37 cellular contexts compared by ENCODE assay signal in genomic region chr12:130201037-130201436, GRCh38. TPM values are rescaled to one million over a fixed set of nuclear protein-coding genes. Genes with fewer than 3 reads are reported as not detected.
"Had no signal": no experiment of that assay in that cellular context is flagged by ENCODE, and none has a peak within 500 bp of the region (broad histone marks: within the 10 kb centered on the region; RNA-seq: fewer than 3 reads in every experiment).

No MANE protein-coding gene starts in this region.

- ATAC-seq: activated CD4-positive, alpha-beta T cell treated with anti-CD3 and anti-CD28 coated beads for 36 hours; activated CD4-positive, CD25-positive, alpha-beta regulatory T cell treated with anti-CD3 and anti-CD28 coated beads, Interleukin-2, amount 50 U/mL, for 24 hours; activated CD8-positive, alpha-beta memory T cell treated with anti-CD3 and anti-CD28 coated beads, Interleukin-2, amount 10 ng/mL, durations not matched to agents 7 days and 5 days; activated CD8-positive, alpha-beta T cell treated with anti-CD3 and anti-CD28 coated beads, Interleukin-2, amount 10 ng/mL, durations not matched to agents 7 days and 5 days; activated naive CD8-positive, alpha-beta T cell treated with anti-CD3 and anti-CD28 coated beads, Interleukin-2, amount 50 U/mL, for 24 hours; body of pancreas; WTC11 had no signal

- H3K4me1 Mint-ChIP-seq: activated CD4-positive, alpha-beta memory T cell treated with anti-CD3 and anti-CD28 coated beads, Interleukin-2, amount 10 ng/mL, durations not matched to agents 7 days and 5 days; activated CD4-positive, alpha-beta T cell treated with anti-CD3 and anti-CD28 coated beads for 36 hours; activated CD4-positive, alpha-beta T cell treated with anti-CD3 and anti-CD28 coated beads, Interleukin-2, amount 10 ng/mL, durations not matched to agents 7 days and 5 days; activated CD8-positive, alpha-beta memory T cell treated with anti-CD3 and anti-CD28 coated beads, Interleukin-2, amount 10 ng/mL, durations not matched to agents 7 days and 5 days; activated naive CD4-positive, alpha-beta T cell treated with anti-CD3 and anti-CD28 coated beads, Interleukin-2, amount 10 ng/mL, durations not matched to agents 7 days and 5 days; activated naive CD4-positive, alpha-beta T cell treated with anti-CD3 and anti-CD28 coated beads, Interleukin-2, amount 50 U/mL, for 24 hours; activated naive CD8-positive, alpha-beta T cell treated with anti-CD3 and anti-CD28 coated beads, Interleukin-2, amount 10 ng/mL, durations not matched to agents 7 days and 5 days; activated naive CD8-positive, alpha-beta T cell treated with anti-CD3 and anti-CD28 coated beads, Interleukin-2, amount 50 U/mL, for 24 hours; WTC11 had no signal

- DNase-seq: activated CD4-positive, alpha-beta memory T cell treated with anti-CD3 and anti-CD28 coated beads, Interleukin-2, amount 10 ng/mL, durations not matched to agents 7 days and 5 days; activated CD4-positive, alpha-beta T cell treated with anti-CD3 and anti-CD28 coated beads for 1 hour; activated CD4-positive, alpha-beta T cell treated with anti-CD3 and anti-CD28 coated beads for 36 hours; activated CD4-positive, alpha-beta T cell treated with anti-CD3 and anti-CD28 coated beads for 48 hours; activated CD4-positive, alpha-beta T cell treated with anti-CD3 and anti-CD28 coated beads, Interleukin-2, amount 10 ng/mL, durations not matched to agents 7 days and 5 days; activated CD4-positive, alpha-beta T cell treated with anti-CD3 and anti-CD28 coated beads, Interleukin-2, amount 50 U/mL, for 48 hours; activated CD4-positive, CD25-positive, alpha-beta regulatory T cell; activated CD8-positive, alpha-beta memory T cell treated with anti-CD3 and anti-CD28 coated beads for 24 hours; activated CD8-positive, alpha-beta memory T cell treated with anti-CD3 and anti-CD28 coated beads, Interleukin-2, amount 10 ng/mL, durations not matched to agents 7 days and 5 days; activated CD8-positive, alpha-beta memory T cell treated with anti-CD3 and anti-CD28 coated beads, Interleukin-2, amount 50 U/mL, for 48 hours; activated CD8-positive, alpha-beta T cell treated with anti-CD3 and anti-CD28 coated beads, Interleukin-2, amount 10 ng/mL, durations not matched to agents 7 days and 5 days; activated effector memory CD4-positive, alpha-beta T cell treated with Interleukin-2 at 50 U/mL for 16 hours; activated gamma-delta T cell; activated naive CD4-positive, alpha-beta T cell treated with anti-CD3 and anti-CD28 coated beads, Interleukin-2, amount 10 ng/mL, durations not matched to agents 7 days and 5 days; activated naive CD4-positive, alpha-beta T cell treated with Interleukin-2 at 50 U/mL for 16 hours; activated naive CD8-positive, alpha-beta T cell treated with anti-CD3 and anti-CD28 coated beads, Interleukin-2, amount 10 ng/mL, durations not matched to agents 7 days and 5 days; activated naive CD8-positive, alpha-beta T cell treated with anti-CD3 and anti-CD28 coated beads, Interleukin-2, amount 50 U/mL, for 24 hours; activated T-cell treated with anti-CD3 and anti-CD28 coated beads, Interleukin-2, amount 50 U/mL, for 24 hours; activated T-cell treated with anti-CD3 and anti-CD28 coated beads, Interleukin-2, amount 50 U/mL, for 48 hours; aorta; body of pancreas; brain microvascular endothelial cell; caudate nucleus; SW 1271; T-helper 1 cell; T-helper 2 cell; T-helper 9 cell; WERI-Rb-1 had no signal

- H3K27me3 ChIP-seq: body of pancreas, brain microvascular endothelial cell had no signal

- H3K4me3 Mint-ChIP-seq: activated CD4-positive, alpha-beta memory T cell treated with anti-CD3 and anti-CD28 coated beads, Interleukin-2, amount 10 ng/mL, durations not matched to agents 7 days and 5 days; activated CD4-positive, alpha-beta T cell treated with anti-CD3 and anti-CD28 coated beads for 36 hours; activated CD4-positive, alpha-beta T cell treated with anti-CD3 and anti-CD28 coated beads, Interleukin-2, amount 10 ng/mL, durations not matched to agents 7 days and 5 days; activated CD8-positive, alpha-beta memory T cell treated with anti-CD3 and anti-CD28 coated beads, Interleukin-2, amount 10 ng/mL, durations not matched to agents 7 days and 5 days; activated CD8-positive, alpha-beta T cell treated with anti-CD3 and anti-CD28 coated beads, Interleukin-2, amount 10 ng/mL, durations not matched to agents 7 days and 5 days; activated naive CD4-positive, alpha-beta T cell treated with anti-CD3 and anti-CD28 coated beads, Interleukin-2, amount 10 ng/mL, durations not matched to agents 7 days and 5 days; activated naive CD4-positive, alpha-beta T cell treated with anti-CD3 and anti-CD28 coated beads, Interleukin-2, amount 50 U/mL, for 24 hours; activated naive CD8-positive, alpha-beta T cell; activated naive CD8-positive, alpha-beta T cell treated with anti-CD3 and anti-CD28 coated beads, Interleukin-2, amount 10 ng/mL, durations not matched to agents 7 days and 5 days; activated naive CD8-positive, alpha-beta T cell treated with anti-CD3 and anti-CD28 coated beads, Interleukin-2, amount 50 U/mL, for 24 hours; activated T-cell treated with anti-CD3 and anti-CD28 coated beads, Interleukin-2, amount 50 U/mL, for 24 hours; T-helper 1 cell treated with Interleukin-12 subunit alpha and Interleukin-12 subunit beta and Interleukin-4 antibody, amounts not matched to agents 30 μg/mL and 1 μg/mL, for 36 hours; T-helper 2 cell treated with Interferon-gamma antibody and Interleukin-4, amounts not matched to agents 5 μg/mL and 100 μg/mL, for 36 hours; WTC11 had no signal

- H3K36me3 ChIP-seq: brain microvascular endothelial cell, breast epithelium, WERI-Rb-1 had no signal

- H3K4me3 ChIP-seq: body of pancreas, breast epithelium had no signal

- H3K36me3 Mint-ChIP-seq: activated CD8-positive, alpha-beta memory T cell treated with anti-CD3 and anti-CD28 coated beads, Interleukin-2, amount 10 ng/mL, durations not matched to agents 7 days and 5 days; activated naive CD4-positive, alpha-beta T cell treated with anti-CD3 and anti-CD28 coated beads, Interleukin-2, amount 10 ng/mL, durations not matched to agents 7 days and 5 days; activated naive CD4-positive, alpha-beta T cell treated with anti-CD3 and anti-CD28 coated beads, Interleukin-2, amount 50 U/mL, for 24 hours; activated naive CD8-positive, alpha-beta T cell; activated naive CD8-positive, alpha-beta T cell treated with anti-CD3 and anti-CD28 coated beads, Interleukin-2, amount 10 ng/mL, durations not matched to agents 7 days and 5 days had no signal

- H3K4me1 ChIP-seq: body of pancreas, breast epithelium had no signal

- H3K9me3 ChIP-seq: body of pancreas had no signal

- H3K27ac Mint-ChIP-seq: activated CD4-positive, alpha-beta memory T cell treated with anti-CD3 and anti-CD28 coated beads, Interleukin-2, amount 10 ng/mL, durations not matched to agents 7 days and 5 days; activated CD4-positive, alpha-beta T cell treated with anti-CD3 and anti-CD28 coated beads for 36 hours; activated CD4-positive, alpha-beta T cell treated with anti-CD3 and anti-CD28 coated beads, Interleukin-2, amount 10 ng/mL, durations not matched to agents 7 days and 5 days; activated CD8-positive, alpha-beta memory T cell treated with anti-CD3 and anti-CD28 coated beads, Interleukin-2, amount 10 ng/mL, durations not matched to agents 7 days and 5 days; activated CD8-positive, alpha-beta T cell treated with anti-CD3 and anti-CD28 coated beads, Interleukin-2, amount 10 ng/mL, durations not matched to agents 7 days and 5 days; activated naive CD4-positive, alpha-beta T cell treated with anti-CD3 and anti-CD28 coated beads, Interleukin-2, amount 10 ng/mL, durations not matched to agents 7 days and 5 days; activated naive CD4-positive, alpha-beta T cell treated with anti-CD3 and anti-CD28 coated beads, Interleukin-2, amount 50 U/mL, for 24 hours; activated naive CD8-positive, alpha-beta T cell; activated naive CD8-positive, alpha-beta T cell treated with anti-CD3 and anti-CD28 coated beads, Interleukin-2, amount 10 ng/mL, durations not matched to agents 7 days and 5 days; activated naive CD8-positive, alpha-beta T cell treated with anti-CD3 and anti-CD28 coated beads, Interleukin-2, amount 50 U/mL, for 24 hours; activated T-cell treated with anti-CD3 and anti-CD28 coated beads, Interleukin-2, amount 50 U/mL, for 24 hours; activated T-helper 2 cell treated with anti-CD3 and anti-CD28 coated beads, Interferon-gamma antibody, Interleukin-2, Interleukin-4, amounts not matched to agents 10 μg/mL and 5 μg/mL and 100 μg/mL, durations not matched to agents 14 hours and 24 hours and 36 hours; T-helper 1 cell treated with Interleukin-12 subunit alpha and Interleukin-12 subunit beta and Interleukin-4 antibody, amounts not matched to agents 30 μg/mL and 1 μg/mL, for 36 hours; T-helper 2 cell treated with Interferon-gamma antibody and Interleukin-4, amounts not matched to agents 5 μg/mL and 100 μg/mL, for 36 hours; WTC11 had no signal

- H3K27me3 Mint-ChIP-seq: activated CD4-positive, alpha-beta memory T cell treated with anti-CD3 and anti-CD28 coated beads, Interleukin-2, amount 10 ng/mL, durations not matched to agents 7 days and 5 days; activated CD4-positive, alpha-beta T cell treated with anti-CD3 and anti-CD28 coated beads, Interleukin-2, amount 10 ng/mL, durations not matched to agents 7 days and 5 days; activated CD8-positive, alpha-beta memory T cell treated with anti-CD3 and anti-CD28 coated beads, Interleukin-2, amount 10 ng/mL, durations not matched to agents 7 days and 5 days; activated naive CD4-positive, alpha-beta T cell treated with anti-CD3 and anti-CD28 coated beads, Interleukin-2, amount 10 ng/mL, durations not matched to agents 7 days and 5 days; activated naive CD8-positive, alpha-beta T cell treated with anti-CD3 and anti-CD28 coated beads, Interleukin-2, amount 10 ng/mL, durations not matched to agents 7 days and 5 days had no signal

- H3K9me3 Mint-ChIP-seq: activated naive CD4-positive, alpha-beta T cell treated with anti-CD3 and anti-CD28 coated beads, Interleukin-2, amount 10 ng/mL, durations not matched to agents 7 days and 5 days; activated naive CD4-positive, alpha-beta T cell treated with anti-CD3 and anti-CD28 coated beads, Interleukin-2, amount 50 U/mL, for 24 hours; activated T-helper 2 cell treated with anti-CD3 and anti-CD28 coated beads, Interferon-gamma antibody, Interleukin-2, Interleukin-4, amounts not matched to agents 10 μg/mL and 5 μg/mL and 100 μg/mL, durations not matched to agents 14 hours and 24 hours and 36 hours; T-helper 1 cell treated with Interleukin-12 subunit alpha and Interleukin-12 subunit beta and Interleukin-4 antibody, amounts not matched to agents 30 μg/mL and 1 μg/mL, for 36 hours had no signal

- H3K27ac ChIP-seq: body of pancreas, brain microvascular endothelial cell, breast epithelium, WERI-Rb-1 had no signal

RNA-seq across cellular contexts. Expression of gene FZD10, which starts 38.8 kb away (rescaled TPM):
- total RNA-seq: activated CD4-positive, alpha-beta memory T cell treated with anti-CD3 and anti-CD28 coated beads, Interleukin-2, amount 10 ng/mL, durations not matched to agents 7 days and 5 days; activated CD4-positive, alpha-beta T cell treated with anti-CD3 and anti-CD28 coated beads for 36 hours; activated CD4-positive, alpha-beta T cell treated with anti-CD3 and anti-CD28 coated beads, Interleukin-2, amount 10 ng/mL, durations not matched to agents 7 days and 5 days; activated CD8-positive, alpha-beta memory T cell treated with anti-CD3 and anti-CD28 coated beads, Interleukin-2, amount 10 ng/mL, durations not matched to agents 7 days and 5 days; activated CD8-positive, alpha-beta T cell treated with anti-CD3 and anti-CD28 coated beads, Interleukin-2, amount 10 ng/mL, durations not matched to agents 7 days and 5 days; activated naive CD8-positive, alpha-beta T cell treated with anti-CD3 and anti-CD28 coated beads, Interleukin-2, amount 10 ng/mL, durations not matched to agents 7 days and 5 days; activated T-helper 2 cell treated with anti-CD3 and anti-CD28 coated beads, Interferon-gamma antibody, Interleukin-2, Interleukin-4, amounts not matched to agents 10 μg/mL and 5 μg/mL and 100 μg/mL, durations not matched to agents 14 hours and 24 hours and 36 hours; astrocyte had no signal
